Comparison of ENCODE assay signal across 8 cellular contexts in the genomic region with DNA sequence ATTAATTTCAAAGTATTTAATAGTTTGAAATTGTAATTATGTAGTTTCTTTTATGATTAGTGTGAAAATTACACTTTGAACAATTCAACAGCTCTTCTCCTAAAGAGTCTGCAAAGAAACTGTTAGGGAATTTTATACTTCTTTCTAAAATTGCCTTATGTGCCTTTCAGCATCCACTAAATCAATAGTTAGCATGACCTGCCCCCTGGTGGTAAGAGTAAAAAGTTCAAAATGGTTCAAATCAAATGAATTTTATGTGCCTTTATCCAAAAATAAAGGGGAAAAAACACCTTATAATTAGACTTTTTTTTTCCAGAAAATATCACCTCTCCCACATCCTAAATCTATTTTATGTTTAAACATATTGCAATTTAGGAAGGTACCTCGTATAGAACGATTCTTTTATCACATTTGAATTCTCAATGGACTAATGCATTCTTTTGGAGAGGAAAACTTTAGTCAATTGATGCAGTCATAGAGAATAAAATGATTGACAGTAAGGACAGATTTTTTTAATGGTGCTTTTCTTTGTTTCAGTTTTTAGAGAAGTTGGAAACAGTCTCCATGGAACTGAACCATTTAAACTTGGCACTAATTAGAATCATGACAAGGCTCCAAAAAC.
A peak's percentile ranks its signal among the peaks of the same experiment; 100 is the strongest.
DNase-seq lines count a peak whose midpoint lies in the region; ATAC-seq and TF ChIP-seq lines count a peak whose summit lies in the region.

No MANE protein-coding gene starts in this region.

- DNase-seq in NCI-H82 (lab: John Stamatoyannopoulos, UW): peak; percentile 75
- DNase-seq in NCI-H82 treated with DMSO at 0.1 percent for 48 hours (lab: John Stamatoyannopoulos, UW; ENCODE audit: unreplicated experiment): no peak
- peak; percentile 46 for DNase-seq in HCEC 1CT
- DNase-seq in RPMI8226: peak; percentile 59
- DNase-seq in epithelial cell of esophagus (ENCODE audit: low read depth): peak; percentile 57
- no peak for DNase-seq in omental fat pad (ENCODE audit: low spot score)
- no peak for DNase-seq in stimulated activated naive CD4-positive, alpha-beta T cell treated with Interleukin-2 at 50 U/mL for 16 hours (lab: John Stamatoyannopoulos, UW)

- no peak for ATAC-seq in omental fat pad (ENCODE audit: low FRiP score)
- ATAC-seq in GM21515 (IDR thresholded peaks at IDR 0.05; ENCODE audit: unreplicated experiment): no peak

- TF ChIP-seq CTCF in epithelial cell of esophagus (IDR thresholded peaks at IDR 0.05; ENCODE audit: insufficient read depth, low read depth, low read length, missing control alignments) (peak; percentile 51), omental fat pad (IDR thresholded peaks at IDR 0.05) (peak in 2 of 3 donors; percentile 64 to 72)

- no peak overlapping the region for H3K4me3 ChIP-seq in epithelial cell of esophagus (ENCODE audit: low read length)

Comparison
In these comparisons a context has a peak if more than half of its experiments do, and no peak if none do; other contexts are left out.
1. DNase-seq: peak in NCI-H82 (single experiment), HCEC 1CT (single experiment), RPMI8226 (single experiment) and epithelial cell of esophagus (single experiment); none in NCI-H82 treated with DMSO at 0.1 percent for 48 hours (single experiment), omental fat pad (single experiment) and stimulated activated naive CD4-positive, alpha-beta T cell treated with Interleukin-2 at 50 U/mL for 16 hours (single experiment).